Comparison of ENCODE assay signal across 1 cellular context in the genomic region with DNA sequence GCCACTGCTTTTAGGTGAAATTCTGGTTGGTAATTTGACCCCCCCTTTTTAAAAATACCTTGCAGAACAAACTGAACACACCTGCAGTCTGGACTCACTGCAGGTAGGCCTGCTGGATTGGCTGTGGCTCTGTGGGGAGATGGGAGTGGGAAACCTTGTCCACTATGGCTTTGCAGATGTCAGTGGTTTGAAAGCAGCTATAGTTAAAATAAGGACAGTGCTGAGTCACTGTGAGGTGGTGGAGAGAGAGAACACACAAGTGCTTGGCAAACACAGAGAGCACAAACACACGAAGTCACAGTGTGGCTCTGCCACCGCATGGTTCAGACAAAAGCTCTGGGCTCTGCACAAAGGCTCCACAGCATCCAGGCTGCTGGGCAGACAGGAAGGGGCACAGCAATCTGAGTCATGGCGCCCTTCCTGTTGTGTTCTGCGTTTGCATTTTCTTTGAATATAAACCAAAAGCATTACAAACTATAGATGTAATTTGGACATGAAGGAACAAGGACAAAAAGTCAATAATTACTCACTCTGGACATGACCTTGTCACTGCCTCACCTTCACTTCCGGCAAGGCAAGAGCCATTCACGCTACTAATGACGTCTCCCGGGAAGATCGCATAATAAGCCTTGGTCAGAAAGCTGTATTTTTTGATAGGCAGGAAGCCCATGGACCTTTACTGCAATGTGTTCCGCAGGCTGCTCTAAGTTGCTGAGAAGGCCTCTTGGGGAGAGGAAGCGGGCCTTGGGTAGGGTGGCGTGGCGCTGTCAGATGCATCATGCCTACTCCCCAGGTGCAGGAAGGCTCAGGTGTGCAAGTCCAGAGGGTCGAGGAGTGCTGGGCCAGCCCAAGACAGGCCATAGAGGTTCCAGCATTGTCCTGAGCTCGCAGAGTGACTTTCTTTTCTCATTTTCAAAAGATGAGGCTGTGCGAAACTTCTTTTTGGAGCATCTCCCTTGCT.
TF ChIP-seq lines count a peak whose summit lies in the region.

No MANE protein-coding gene starts in this region.

TF ChIP-seq in HepG2, 621 proteins besides CTCF, POLR2A, EP300 and RAD21 (continued from another document and continues in another):
- TF ChIP-seq ZNF275 (CRISPR knock-in tag; IDR thresholded peaks at IDR 0.05; ENCODE audit: borderline replicate concordance): no peak
- peak; percentile 64; the same call in 1 of the 2 replicates for TF ChIP-seq MYC (CRISPR knock-in tag; IDR thresholded peaks at IDR 0.05; ENCODE audit: borderline replicate concordance)
- TF ChIP-seq PAX8 (CRISPR knock-in tag; IDR thresholded peaks at IDR 0.05; ENCODE audit: borderline replicate concordance): no peak
- peak; percentile 71 for TF ChIP-seq CREB1 (IDR thresholded peaks at IDR 0.05)
- no peak for TF ChIP-seq CREB1 (CRISPR knock-in tag; IDR thresholded peaks at IDR 0.05)
- TF ChIP-seq, protein P1, sequence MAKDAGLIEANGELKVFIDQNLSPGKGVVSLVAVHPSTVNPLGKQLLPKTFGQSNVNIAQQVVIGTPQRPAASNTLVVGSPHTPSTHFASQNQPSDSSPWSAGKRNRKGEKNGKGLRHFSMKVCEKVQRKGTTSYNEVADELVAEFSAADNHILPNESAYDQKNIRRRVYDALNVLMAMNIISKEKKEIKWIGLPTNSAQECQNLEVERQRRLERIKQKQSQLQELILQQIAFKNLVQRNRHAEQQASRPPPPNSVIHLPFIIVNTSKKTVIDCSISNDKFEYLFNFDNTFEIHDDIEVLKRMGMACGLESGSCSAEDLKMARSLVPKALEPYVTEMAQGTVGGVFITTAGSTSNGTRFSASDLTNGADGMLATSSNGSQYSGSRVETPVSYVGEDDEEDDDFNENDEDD (CRISPR knock-in tag; IDR thresholded peaks at IDR 0.05; ENCODE audit: borderline replicate concordance): 0 out of 2 replicates have a peak, but pooled peaks have one; percentile 35
- no peak for TF ChIP-seq SMARCE1 (IDR thresholded peaks at IDR 0.05; ENCODE audit: borderline replicate concordance)
- TF ChIP-seq RXRB (CRISPR knock-in tag; IDR thresholded peaks at IDR 0.05; ENCODE audit: borderline replicate concordance): peak; percentile 74
- TF ChIP-seq ZNF124 (CRISPR knock-in tag; IDR thresholded peaks at IDR 0.05): no peak
- TF ChIP-seq, protein P2, sequence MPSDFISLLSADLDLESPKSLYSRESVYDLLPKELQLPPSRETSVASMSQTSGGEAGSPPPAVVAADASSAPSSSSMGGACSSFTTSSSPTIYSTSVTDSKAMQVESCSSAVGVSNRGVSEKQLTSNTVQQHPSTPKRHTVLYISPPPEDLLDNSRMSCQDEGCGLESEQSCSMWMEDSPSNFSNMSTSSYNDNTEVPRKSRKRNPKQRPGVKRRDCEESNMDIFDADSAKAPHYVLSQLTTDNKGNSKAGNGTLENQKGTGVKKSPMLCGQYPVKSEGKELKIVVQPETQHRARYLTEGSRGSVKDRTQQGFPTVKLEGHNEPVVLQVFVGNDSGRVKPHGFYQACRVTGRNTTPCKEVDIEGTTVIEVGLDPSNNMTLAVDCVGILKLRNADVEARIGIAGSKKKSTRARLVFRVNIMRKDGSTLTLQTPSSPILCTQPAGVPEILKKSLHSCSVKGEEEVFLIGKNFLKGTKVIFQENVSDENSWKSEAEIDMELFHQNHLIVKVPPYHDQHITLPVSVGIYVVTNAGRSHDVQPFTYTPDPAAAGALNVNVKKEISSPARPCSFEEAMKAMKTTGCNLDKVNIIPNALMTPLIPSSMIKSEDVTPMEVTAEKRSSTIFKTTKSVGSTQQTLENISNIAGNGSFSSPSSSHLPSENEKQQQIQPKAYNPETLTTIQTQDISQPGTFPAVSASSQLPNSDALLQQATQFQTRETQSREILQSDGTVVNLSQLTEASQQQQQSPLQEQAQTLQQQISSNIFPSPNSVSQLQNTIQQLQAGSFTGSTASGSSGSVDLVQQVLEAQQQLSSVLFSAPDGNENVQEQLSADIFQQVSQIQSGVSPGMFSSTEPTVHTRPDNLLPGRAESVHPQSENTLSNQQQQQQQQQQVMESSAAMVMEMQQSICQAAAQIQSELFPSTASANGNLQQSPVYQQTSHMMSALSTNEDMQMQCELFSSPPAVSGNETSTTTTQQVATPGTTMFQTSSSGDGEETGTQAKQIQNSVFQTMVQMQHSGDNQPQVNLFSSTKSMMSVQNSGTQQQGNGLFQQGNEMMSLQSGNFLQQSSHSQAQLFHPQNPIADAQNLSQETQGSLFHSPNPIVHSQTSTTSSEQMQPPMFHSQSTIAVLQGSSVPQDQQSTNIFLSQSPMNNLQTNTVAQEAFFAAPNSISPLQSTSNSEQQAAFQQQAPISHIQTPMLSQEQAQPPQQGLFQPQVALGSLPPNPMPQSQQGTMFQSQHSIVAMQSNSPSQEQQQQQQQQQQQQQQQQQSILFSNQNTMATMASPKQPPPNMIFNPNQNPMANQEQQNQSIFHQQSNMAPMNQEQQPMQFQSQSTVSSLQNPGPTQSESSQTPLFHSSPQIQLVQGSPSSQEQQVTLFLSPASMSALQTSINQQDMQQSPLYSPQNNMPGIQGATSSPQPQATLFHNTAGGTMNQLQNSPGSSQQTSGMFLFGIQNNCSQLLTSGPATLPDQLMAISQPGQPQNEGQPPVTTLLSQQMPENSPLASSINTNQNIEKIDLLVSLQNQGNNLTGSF (CRISPR knock-in tag; IDR thresholded peaks at IDR 0.05): no peak
- no peak for TF ChIP-seq REL (CRISPR knock-in tag; conservative IDR thresholded peaks at IDR 0.05)
- TF ChIP-seq PHF21A (CRISPR knock-in tag; IDR thresholded peaks at IDR 0.05): no peak
- TF ChIP-seq, protein P3, sequence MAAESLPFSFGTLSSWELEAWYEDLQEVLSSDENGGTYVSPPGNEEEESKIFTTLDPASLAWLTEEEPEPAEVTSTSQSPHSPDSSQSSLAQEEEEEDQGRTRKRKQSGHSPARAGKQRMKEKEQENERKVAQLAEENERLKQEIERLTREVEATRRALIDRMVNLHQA (CRISPR knock-in tag; IDR thresholded peaks at IDR 0.05): no peak
- TF ChIP-seq NR1H2 (CRISPR knock-in tag; IDR thresholded peaks at IDR 0.05; ENCODE audit: borderline replicate concordance, low read depth): no peak
- no peak for TF ChIP-seq ZNF562 (CRISPR knock-in tag; IDR thresholded peaks at IDR 0.05; ENCODE audit: borderline replicate concordance)
- no peak for TF ChIP-seq KDM4B (CRISPR knock-in tag; IDR thresholded peaks at IDR 0.05)
- TF ChIP-seq TOE1 (CRISPR knock-in tag; IDR thresholded peaks at IDR 0.05): no peak
- peak; percentile 90; the same call in 1 of the 2 replicates for TF ChIP-seq ZNF646 (CRISPR knock-in tag; IDR thresholded peaks at IDR 0.05)
- TF ChIP-seq ZNF713 (CRISPR knock-in tag; IDR thresholded peaks at IDR 0.05): no peak
- no peak for TF ChIP-seq TERF1 (CRISPR knock-in tag; IDR thresholded peaks at IDR 0.05)
- TF ChIP-seq CSRNP2 (CRISPR knock-in tag; conservative IDR thresholded peaks at IDR 0.05; ENCODE audit: low read depth): no peak
- TF ChIP-seq, protein P4, sequence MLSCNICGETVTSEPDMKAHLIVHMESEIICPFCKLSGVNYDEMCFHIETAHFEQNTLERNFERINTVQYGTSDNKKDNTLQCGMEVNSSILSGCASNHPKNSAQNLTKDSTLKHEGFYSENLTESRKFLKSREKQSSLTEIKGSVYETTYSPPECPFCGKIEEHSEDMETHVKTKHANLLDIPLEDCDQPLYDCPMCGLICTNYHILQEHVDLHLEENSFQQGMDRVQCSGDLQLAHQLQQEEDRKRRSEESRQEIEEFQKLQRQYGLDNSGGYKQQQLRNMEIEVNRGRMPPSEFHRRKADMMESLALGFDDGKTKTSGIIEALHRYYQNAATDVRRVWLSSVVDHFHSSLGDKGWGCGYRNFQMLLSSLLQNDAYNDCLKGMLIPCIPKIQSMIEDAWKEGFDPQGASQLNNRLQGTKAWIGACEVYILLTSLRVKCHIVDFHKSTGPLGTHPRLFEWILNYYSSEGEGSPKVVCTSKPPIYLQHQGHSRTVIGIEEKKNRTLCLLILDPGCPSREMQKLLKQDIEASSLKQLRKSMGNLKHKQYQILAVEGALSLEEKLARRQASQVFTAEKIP (CRISPR knock-in tag; IDR thresholded peaks at IDR 0.05; ENCODE audit: borderline replicate concordance): no peak
- TF ChIP-seq, protein P5, sequence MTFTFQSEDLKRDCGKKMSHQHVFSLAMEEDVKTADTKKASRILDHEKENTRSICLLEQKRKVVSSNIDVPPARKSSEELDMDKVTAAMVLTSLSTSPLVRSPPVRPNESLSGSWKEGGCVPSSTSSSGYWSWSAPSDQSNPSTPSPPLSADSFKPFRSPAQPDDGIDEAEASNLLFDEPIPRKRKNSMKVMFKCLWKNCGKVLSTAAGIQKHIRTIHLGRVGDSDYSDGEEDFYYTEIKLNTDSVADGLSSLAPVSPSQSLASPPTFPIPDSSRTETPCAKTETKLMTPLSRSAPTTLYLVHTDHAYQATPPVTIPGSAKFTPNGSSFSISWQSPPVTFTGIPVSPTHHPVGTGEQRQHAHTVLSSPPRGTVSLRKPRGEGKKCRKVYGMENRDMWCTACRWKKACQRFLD (CRISPR knock-in tag; IDR thresholded peaks at IDR 0.05; ENCODE audit: borderline replicate concordance): 0 out of 2 replicates have a peak, but pooled peaks have one; percentile 56
- TF ChIP-seq TFDP2 (CRISPR knock-in tag; IDR thresholded peaks at IDR 0.05): 0 out of 2 replicates have a peak, but pooled peaks have one; percentile 41
- TF ChIP-seq CBX2 (IDR thresholded peaks at IDR 0.05; ENCODE audit: low read depth, low read length): no peak
- no peak for TF ChIP-seq CBX2 (CRISPR knock-in tag; IDR thresholded peaks at IDR 0.05; ENCODE audit: low read depth)
- TF ChIP-seq TOPORS (CRISPR knock-in tag; IDR thresholded peaks at IDR 0.05): no peak
- no peak for TF ChIP-seq SP4 (CRISPR knock-in tag; IDR thresholded peaks at IDR 0.05)
